In genomic region chr7:148698397-148699023, GRCh38 we compare ENCODE assay signal across 8 cellular contexts. TPM values are rescaled to one million over a fixed set of nuclear protein-coding genes. Genes with fewer than 3 reads are reported as not detected.
A peak's percentile ranks its signal among the peaks of the same experiment; 100 is the strongest.
DNase-seq lines count a peak whose midpoint lies in the region; ATAC-seq and TF ChIP-seq lines count a peak whose summit lies in the region.

Gene CUL1 (plus strand): TSS chr7:148698903. CDS start chr7:148730123, 31,220 bp downstream.

- H4K20me1 ChIP-seq in DOHH2 (ENCODE audit: control insufficient read depth, insufficient read depth, low read depth, low read length): peaks cover 31% of the 10 kb centered on the region

- H3K27ac Mint-ChIP-seq in IgD-negative memory B cell: peak within 1 kb of the TSS; percentile 60 to 92 (median 82)

- H3F3A ChIP-seq in DOHH2 (ENCODE audit: control insufficient read depth, insufficient read depth): peaks cover 9% of the 10 kb centered on the region

- peaks cover 58% of the 10 kb centered on the region for H3K79me2 ChIP-seq in DOHH2 (ENCODE audit: control insufficient read depth, low read length)

- TF ChIP-seq CTCF in DOHH2 (IDR thresholded peaks at IDR 0.05; ENCODE audit: low read depth, low read length, poor library complexity, severe bottlenecking) (no peak), gastroesophageal sphincter (IDR thresholded peaks at IDR 0.05) (no peak), testis (IDR thresholded peaks at IDR 0.05) (no peak)

- no peak for TF ChIP-seq EP300 in gastroesophageal sphincter (IDR thresholded peaks at IDR 0.05)

- TF ChIP-seq POLR2A in Raji (IDR thresholded peaks at IDR 0.05; ENCODE audit: insufficient read depth, low read depth, low read length) (peak; percentile 70), gastroesophageal sphincter (IDR thresholded peaks at IDR 0.05) (peak; percentile 80 to 85), testis (IDR thresholded peaks at IDR 0.05) (no peak)

- peak within 1 kb of the TSS; percentile 95 for H3K4me2 ChIP-seq in DOHH2 (ENCODE audit: low read length)

- peak within 1 kb of the TSS; percentile 81 for H3K4me3 ChIP-seq in DOHH2 (ENCODE audit: low read length)
- peak within 1 kb of the TSS; percentile 77 to 88 for H3K4me3 ChIP-seq in gastroesophageal sphincter
- H3K4me3 ChIP-seq in testis: peak within 1 kb of the TSS; percentile 96 to 98

- H3K9me3 ChIP-seq in DOHH2 (ENCODE audit: control insufficient read depth, insufficient read depth, low read length) (no peaks in the 10 kb centered on the region), gastroesophageal sphincter (no peaks in the 10 kb centered on the region), testis (no peaks in the 10 kb centered on the region)

- no peaks in the 10 kb centered on the region for H3K9me3 Mint-ChIP-seq in IgD-negative memory B cell

- H3K4me1 ChIP-seq in DOHH2 (ENCODE audit: control insufficient read depth, low read length) (peaks cover 49% of the 10 kb centered on the region), gastroesophageal sphincter (peaks cover 14 to 48% (median 19%) of the 10 kb centered on the region in 3 donors), testis (peaks cover 19% of the 10 kb centered on the region)

- no peaks in the 10 kb centered on the region for H3K27me3 Mint-ChIP-seq in IgD-negative memory B cell

- intact Hi-C loops in testis (cut with DNase I; ENCODE audit: low total_unique reads): no loop called here

- DNase-seq in activated naive CD4-positive, alpha-beta T cell treated with Interleukin-2 at 50 U/mL for 16 hours: peak; percentile 86
- DNase-seq in occipital lobe (lab: John Stamatoyannopoulos, UW) (peak; percentile 63), testis (peak; percentile 86)

- peaks cover 3% of the 10 kb centered on the region for H3K36me3 Mint-ChIP-seq in IgD-negative memory B cell

- H3K4me1 Mint-ChIP-seq in IgD-negative memory B cell: peaks cover 41 to 46% (median 45%) of the 10 kb centered on the region in 3 donors

- ATAC-seq in GM21529 (IDR thresholded peaks at IDR 0.05; ENCODE audit: unreplicated experiment) (peak; percentile 65), gastroesophageal sphincter (peak; percentile 93)

- H3K36me3 ChIP-seq in DOHH2 (ENCODE audit: control insufficient read depth, low read length) (peaks cover 30% of the 10 kb centered on the region), gastroesophageal sphincter (no peaks in the 10 kb centered on the region), testis (ENCODE audit: low read depth, missing control alignments) (no peaks in the 10 kb centered on the region)

- H3K27me3 ChIP-seq in DOHH2 (ENCODE audit: control insufficient read depth, low read length) (no peaks in the 10 kb centered on the region), gastroesophageal sphincter (no peaks in the 10 kb centered on the region), testis (no peaks in the 10 kb centered on the region)

- no CpG with 5 or more reads among the region's 84 CpGs for WGBS in gastroesophageal sphincter (ENCODE audit: low coverage in 1 of 2), 2 donors
- 0% methylated on average over 84 of the region's 84 CpGs; no CpG with 5 or more reads in 1 of the 2 donors for WGBS in testis, 2 donors

- peak within 1 kb of the TSS; percentile 92 to 99 (median 96) for H3K4me3 Mint-ChIP-seq in IgD-negative memory B cell

- H3K27ac ChIP-seq in DOHH2 (ENCODE audit: low read depth, low read length): peak within 1 kb of the TSS; percentile 75
- H3K27ac ChIP-seq in gastroesophageal sphincter: peak within 1 kb of the TSS; percentile 88 to 98 (median 96)
- H3K27ac ChIP-seq in testis: peak within 1 kb of the TSS; percentile 99

- H3K9me2 ChIP-seq in DOHH2 (replicated peaks; ENCODE audit: control insufficient read depth, low read length): no peaks in the 10 kb centered on the region

RNA-seq across cellular contexts. Expression of gene CUL1, which starts in this region (rescaled TPM):
- 54.5 TPM for polyA plus RNA-seq in IgD-negative memory B cell
- total RNA-seq in gastroesophageal sphincter: 10 to 100 TPM; 80.6 to 83.7 (median 82.8) TPM
- 60.2 TPM for total RNA-seq in occipital lobe
- total RNA-seq in testis: 100 to 1,000 TPM; 151 to 161 TPM
- 206 TPM for polyA plus RNA-seq in testis (ENCODE audit: insufficient read depth, low read depth, low replicate concordance)

Comparison
In these comparisons a context has a peak if more than half of its experiments do, and no peak if none do; other contexts are left out.
1. Peak in every context shown above with its lines: DNase-seq, ATAC-seq, H3K4me3 ChIP-seq and H3K27ac ChIP-seq.